Comparison of ENCODE assay signal across 12 cellular contexts in genomic region chr12:52539024-52539820, GRCh38. TPM values are rescaled to one million over a fixed set of nuclear protein-coding genes. Genes with fewer than 3 reads are reported as not detected.
DNase-seq lines count a peak whose midpoint lies in the region; ATAC-seq and TF ChIP-seq lines count a peak whose summit lies in the region.
"Had no signal": no experiment of that assay in that cellular context is flagged by ENCODE, and none has a peak within 500 bp of the region (broad histone marks: within the 10 kb centered on the region; RNA-seq: fewer than 3 reads in every experiment).

No MANE protein-coding gene starts in this region.

- no peak overlapping the region for H3K27ac Mint-ChIP-seq in CD4-positive, alpha-beta memory T cell

- H3K4me3 Mint-ChIP-seq in CD4-positive, alpha-beta memory T cell, result no peak overlapping the region

- H3K4me3 ChIP-seq in LNCaP clone FGC (ENCODE audit: low read depth, low read length) (no peak overlapping the region), Panc1 (ENCODE audit: low read depth in 2 of 2, low read length in 2 of 2) (no peak overlapping the region), foreskin fibroblast (ENCODE audit: low read depth in 1 of 2, low read length in 2 of 2) (no peak overlapping the region), stomach (no peak overlapping the region)
- H3K4me3 ChIP-seq in CD4-positive, alpha-beta memory T cell (ENCODE audit: low read length in 2 of 2), result no peak overlapping the region
- H3K4me3 ChIP-seq: right atrium auricular region had no signal

- CTCF ChIA-PET in Panc1 (lab: Charles Lee), result no interaction called here
- CTCF ChIA-PET in CD4-positive, alpha-beta memory T cell (lab: Charles Lee; ENCODE audit: partially characterized antibody), result no interaction called here

- POLR2A ChIA-PET in Panc1 (lab: Charles Lee), result no interaction called here
- POLR2A ChIA-PET in CD4-positive, alpha-beta memory T cell (lab: Charles Lee; ENCODE audit: partially characterized antibody), result no interaction called here

- intact Hi-C loops in Panc1 (cut with micrococcal nuclease; ENCODE audit: unreplicated experiment) (no loop called here), stomach (cut with DNase I; ENCODE audit: low total_unique reads) (no loop called here), left ventricle myocardium superior (cut with micrococcal nuclease) (no loop called here)
- intact Hi-C loops in CD4-positive, alpha-beta memory T cell (cut with micrococcal nuclease), result no loop called here

- H3K27me3 Mint-ChIP-seq in CD4-positive, alpha-beta memory T cell, result peaks cover 2 to 3% of the 10 kb centered on the region in 2 donors

- TF ChIP-seq CTCF in AG09319 (IDR thresholded peaks at IDR 0.05; ENCODE audit: low read depth, low read length) (no peak), LNCaP clone FGC (IDR thresholded peaks at IDR 0.05; ENCODE audit: control insufficient read depth, extremely low read depth, insufficient read depth) (no peak), Panc1 (IDR thresholded peaks at IDR 0.05) (no peak), foreskin fibroblast (IDR thresholded peaks at IDR 0.05; ENCODE audit: low read depth, low read length) (no peak), stomach (IDR thresholded peaks at IDR 0.05) (no peak)

- no peaks in the 10 kb centered on the region for H3K36me3 Mint-ChIP-seq in CD4-positive, alpha-beta memory T cell

- H3K4me1 ChIP-seq in Panc1 (ENCODE audit: control insufficient read depth, insufficient read depth, low read length) (peaks cover 10% of the 10 kb centered on the region), stomach (peaks cover 7 to 13% (median 9%) of the 10 kb centered on the region in 4 donors)
- H3K4me1 ChIP-seq in CD4-positive, alpha-beta memory T cell (ENCODE audit: insufficient read depth, low read length), result no peaks in the 10 kb centered on the region
- H3K4me1 ChIP-seq: right atrium auricular region had no signal

- no peak for TF ChIP-seq POLR2A in stomach (IDR thresholded peaks at IDR 0.05)

- no peaks in the 10 kb centered on the region for H3K9me3 ChIP-seq in Panc1 (ENCODE audit: control insufficient read depth, insufficient read depth, low read depth, low read length)
- H3K9me3 ChIP-seq in CD4-positive, alpha-beta memory T cell (ENCODE audit: control insufficient read depth in 1 of 2, low read length in 2 of 2), result no peaks in the 10 kb centered on the region
- no peaks in the 10 kb centered on the region for H3K9me3 ChIP-seq in stomach
- H3K9me3 ChIP-seq: right atrium auricular region, SK-N-SH had no signal

- H3K27ac ChIP-seq in Panc1 (ENCODE audit: low read length) (no peak overlapping the region), stomach (no peak overlapping the region)
- H3K27ac ChIP-seq in CD4-positive, alpha-beta memory T cell (ENCODE audit: low read depth, low read length), result no peak overlapping the region
- H3K27ac ChIP-seq: KMS-11, right atrium auricular region had no signal

- DNase-seq in AG09319 (ENCODE audit: extremely low read depth, low read depth), result peak; percentile 31
- peak; percentile 36 for DNase-seq in LNCaP clone FGC (ENCODE audit: low read depth)
- no peak for DNase-seq in Panc1 (ENCODE audit: low read depth, low spot score)
- peak; percentile 55 to 86 for DNase-seq in foreskin fibroblast
- DNase-seq in CD4-positive, alpha-beta memory T cell, result no peak
- DNase-seq in T-helper 1 cell, result no peak
- DNase-seq in stomach, result no peak
- no peak for DNase-seq in left ventricle myocardium superior
- DNase-seq: SK-N-SH; stimulated activated naive CD4-positive, alpha-beta T cell had no signal

- H3K27me3 ChIP-seq in Panc1 (ENCODE audit: control insufficient read depth, insufficient read depth, low read length) (no peaks in the 10 kb centered on the region), stomach (no peaks in the 10 kb centered on the region)
- H3K27me3 ChIP-seq in CD4-positive, alpha-beta memory T cell (ENCODE audit: insufficient read depth, low read length), result no peaks in the 10 kb centered on the region
- H3K27me3 ChIP-seq: right atrium auricular region had no signal

- in situ Hi-C loops in Panc1 (cut with HindIII; ENCODE audit: low pct_unique_long_range_greater_than_20kb, low sequenced_read_pairs), result no loop called here

- no peaks in the 10 kb centered on the region for H3K4me1 Mint-ChIP-seq in CD4-positive, alpha-beta memory T cell

- ATAC-seq in Panc1 (peak; percentile 72; the same call in 1 of the 2 replicates), left ventricle myocardium superior (no peak)

- BruUV-seq in Panc1 (replicated peaks; lab: Mats Ljungman, UMichigan), result no TSS peak

- H3K36me3 ChIP-seq in Panc1 (ENCODE audit: control insufficient read depth, insufficient read depth, low read length) (no peaks in the 10 kb centered on the region), stomach (no peaks in the 10 kb centered on the region)
- H3K36me3 ChIP-seq in CD4-positive, alpha-beta memory T cell (ENCODE audit: insufficient read depth, low read length), result no peaks in the 10 kb centered on the region
- H3K36me3 ChIP-seq: right atrium auricular region had no signal

- no peak for TF ChIP-seq EP300 in stomach (IDR thresholded peaks at IDR 0.05)

- H3K9me3 Mint-ChIP-seq in CD4-positive, alpha-beta memory T cell, result no peaks in the 10 kb centered on the region

- WGBS in stomach, 5 donors, result 47 to 61% (median 53%) methylated on average over 5 of the region's 5 CpGs

RNA-seq across cellular contexts. Expression of gene KRT71, which starts 13.7 kb away (rescaled TPM):
- not detected for total RNA-seq in Panc1 (2021; ENCODE audit: unreplicated experiment)
- polyA plus RNA-seq in Panc1 (2012; ENCODE audit: insufficient read length), result not detected
- total RNA-seq in CD4-positive, alpha-beta memory T cell, result not detected
- polyA plus RNA-seq in CD4-positive, alpha-beta memory T cell, result not detected
- total RNA-seq in stomach, result not detected
- polyA plus RNA-seq in stomach, result not detected
- not detected for total RNA-seq in left ventricle myocardium superior
- total RNA-seq: right atrium auricular region had no signal
- polyA plus RNA-seq: SK-N-SH had no signal

RNA-seq across cellular contexts. Expression of gene KRT5, which starts 19.0 kb away (rescaled TPM):
- not detected for total RNA-seq in Panc1 (2021; ENCODE audit: unreplicated experiment)
- 0.90 TPM for polyA plus RNA-seq in Panc1 (2012; ENCODE audit: insufficient read length)
- not detected for total RNA-seq in CD4-positive, alpha-beta memory T cell
- not detected for polyA plus RNA-seq in CD4-positive, alpha-beta memory T cell
- 1 to 10 TPM in 1 of 5 donors, under 1 TPM in 1, not detected in 3; 0.89 to 9.0 TPM for total RNA-seq in stomach
- polyA plus RNA-seq in stomach, result 1,000 to 10,000 TPM in 1 of 3 donors, 10 to 100 TPM in 1, not detected in 1; 10.2 to 2,165 TPM
- total RNA-seq in left ventricle myocardium superior, result 1.1 TPM
- polyA plus RNA-seq: SK-N-SH had no signal

RNA-seq across cellular contexts. Expression of gene KRT74, which starts 34.4 kb away (rescaled TPM):
- total RNA-seq in Panc1 (2021; ENCODE audit: unreplicated experiment) (not detected), stomach (not detected), left ventricle myocardium superior (not detected)
- not detected for polyA plus RNA-seq in Panc1 (2012; ENCODE audit: insufficient read length)
- total RNA-seq in CD4-positive, alpha-beta memory T cell, result not detected
- polyA plus RNA-seq in CD4-positive, alpha-beta memory T cell, result not detected
- under 1 TPM in 1 of 3 donors, not detected in 2; 0.08 TPM for polyA plus RNA-seq in stomach
- polyA plus RNA-seq: SK-N-SH had no signal

RNA-seq across cellular contexts. Expression of gene KRT6A, which starts 46.2 kb away (rescaled TPM):
- total RNA-seq in Panc1 (2021; ENCODE audit: unreplicated experiment) (not detected), stomach (10 to 100 TPM in 3 of 5 donors, under 1 TPM in 1, not detected in 1; 0.89 to 83.3 (median 34.3) TPM), left ventricle myocardium superior (0.27 TPM)
- polyA plus RNA-seq in Panc1 (2012; ENCODE audit: insufficient read length), result not detected
- total RNA-seq in CD4-positive, alpha-beta memory T cell, result not detected
- not detected for polyA plus RNA-seq in CD4-positive, alpha-beta memory T cell
- 100 to 1,000 TPM in 1 of 3 donors, 1 to 10 TPM in 2; 1.5 to 260 (median 9.8) TPM for polyA plus RNA-seq in stomach
- polyA plus RNA-seq: SK-N-SH had no signal

Comparison
In these comparisons a context has a peak if more than half of its experiments do, and no peak if none do; other contexts are left out.
1. DNase-seq: peak in AG09319 (single experiment), LNCaP clone FGC (single experiment) and foreskin fibroblast (2 of 2); none in Panc1 (single experiment), CD4-positive, alpha-beta memory T cell (0 of 5), T-helper 1 cell (0 of 5), stomach (single experiment) and left ventricle myocardium superior (single experiment).